Comparison of ENCODE assay signal across 9 cellular contexts in the genomic region with DNA sequence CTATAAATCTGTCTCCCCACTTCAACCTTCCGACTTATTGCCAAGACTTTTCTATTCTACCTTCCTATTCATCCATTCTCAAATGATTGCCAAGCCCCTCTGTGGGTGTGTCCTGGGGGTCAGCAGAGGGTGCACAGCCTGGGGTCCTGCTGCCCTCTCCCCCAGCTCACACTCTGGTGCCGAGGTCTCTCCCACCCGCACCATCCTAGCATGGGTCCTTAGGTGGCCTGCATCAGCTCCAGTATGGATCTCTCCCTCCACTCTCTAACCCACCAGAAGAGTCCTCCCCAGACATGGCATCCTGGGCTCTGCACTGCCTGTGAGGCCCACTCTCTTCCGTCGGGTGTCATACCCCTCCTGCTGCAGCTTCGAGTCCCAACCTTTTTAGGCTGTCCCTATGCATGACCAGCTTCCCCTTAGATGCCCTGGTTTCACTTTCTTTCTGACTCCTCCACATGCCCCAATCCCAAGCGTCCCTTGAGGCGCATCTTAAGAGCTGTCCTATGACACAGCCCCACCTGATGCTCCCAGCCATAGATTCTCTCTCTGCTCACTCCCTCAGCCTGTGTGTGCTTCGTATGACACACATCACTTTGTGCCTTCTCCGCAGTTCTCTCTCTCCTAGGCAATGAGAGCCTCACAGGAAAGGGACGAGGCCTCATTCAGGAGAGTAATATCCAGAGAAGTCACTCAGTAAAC. TPM values are rescaled to one million over a fixed set of nuclear protein-coding genes. Genes with fewer than 3 reads are reported as not detected.
A peak's percentile ranks its signal among the peaks of the same experiment; 100 is the strongest.
DNase-seq lines count a peak whose midpoint lies in the region; ATAC-seq and TF ChIP-seq lines count a peak whose summit lies in the region.
"Had no signal": no experiment of that assay in that cellular context is flagged by ENCODE, and none has a peak within 500 bp of the region (broad histone marks: within the 10 kb centered on the region; RNA-seq: fewer than 3 reads in every experiment).

No MANE protein-coding gene starts in this region.

- 0 out of 2 replicates have a peak overlapping the region, but pooled peaks have one; percentile 2 for H3K27ac ChIP-seq in PC-3 (ENCODE audit: low read length)
- H3K27ac ChIP-seq in gastroesophageal sphincter: peak overlapping the region in 3 of 4 donors; percentile 73 to 80 (median 75)

- H3K27ac Mint-ChIP-seq in activated CD4-positive, alpha-beta T cell treated with anti-CD3 and anti-CD28 coated beads, Interleukin-2, amount 10 ng/mL, durations not matched to agents 7 days and 5 days: peak overlapping the region; percentile 58
- peak overlapping the region; percentile 2 to 31 for H3K27ac Mint-ChIP-seq in stimulated activated naive CD8-positive, alpha-beta T cell treated with anti-CD3 and anti-CD28 coated beads, Interleukin-15, amount 100 ng/mL, for 72 hours

- peaks cover 71% of the 10 kb centered on the region for H3K36me3 Mint-ChIP-seq in activated CD4-positive, alpha-beta T cell treated with anti-CD3 and anti-CD28 coated beads, Interleukin-2, amount 10 ng/mL, durations not matched to agents 7 days and 5 days (ENCODE audit: low read depth)

- POLR2A ChIA-PET in activated CD4-positive, alpha-beta T cell treated with anti-CD3 and anti-CD28 coated beads, Interleukin-2, amount 10 ng/mL, durations not matched to agents 7 days and 5 days (lab: Charles Lee): no interaction called here
- POLR2A ChIA-PET in PC-3 (lab: Charles Lee; ENCODE audit: unreplicated experiment): no interaction called here

- ATAC-seq in PC-3: no peak
- ATAC-seq in gastroesophageal sphincter: no peak
- ATAC-seq in stimulated activated naive CD8-positive, alpha-beta T cell treated with anti-CD3 and anti-CD28 coated beads, Interleukin-15, amount 100 ng/mL, for 72 hours: peak; percentile 23
- no peak for ATAC-seq in HG03342 (IDR thresholded peaks at IDR 0.05; ENCODE audit: unreplicated experiment)

- H3K9ac ChIP-seq in PC-3 (ENCODE audit: low read length): no peak overlapping the region

- peak overlapping the region; percentile 55; the same call in 1 of the 2 replicates for H3K4me2 ChIP-seq in PC-3 (ENCODE audit: low read length)

- TF ChIP-seq CTCF in PC-3 (conservative IDR thresholded peaks at IDR 0.05; ENCODE audit: low read depth, low read length) (no peak), gastroesophageal sphincter (IDR thresholded peaks at IDR 0.05) (no peak)

- TF ChIP-seq EP300 in gastroesophageal sphincter (IDR thresholded peaks at IDR 0.05): no peak

- intact Hi-C loops in PC-3 (cut with micrococcal nuclease): no loop called here

- H4K20me1 ChIP-seq in PC-3 (ENCODE audit: low read length): no peaks in the 10 kb centered on the region

- no peaks in the 10 kb centered on the region for H3F3A ChIP-seq in PC-3 (ENCODE audit: low read length, unreplicated experiment)

- H3K9me3 ChIP-seq in PC-3 (ENCODE audit: low read length) (no peaks in the 10 kb centered on the region), gastroesophageal sphincter (no peaks in the 10 kb centered on the region)

- no peaks in the 10 kb centered on the region for H3K27me3 Mint-ChIP-seq in activated CD4-positive, alpha-beta T cell treated with anti-CD3 and anti-CD28 coated beads, Interleukin-2, amount 10 ng/mL, durations not matched to agents 7 days and 5 days
- no peaks in the 10 kb centered on the region for H3K27me3 Mint-ChIP-seq in stimulated activated naive CD8-positive, alpha-beta T cell treated with anti-CD3 and anti-CD28 coated beads, Interleukin-15, amount 100 ng/mL, for 72 hours

- H3K36me3 ChIP-seq in PC-3 (ENCODE audit: low read depth, low read length) (peaks cover 29% of the 10 kb centered on the region), gastroesophageal sphincter (peaks cover 0 to 83% of the 10 kb centered on the region in 2 donors)

- H3K79me2 ChIP-seq in PC-3 (ENCODE audit: low read length): no peaks in the 10 kb centered on the region

- no peak overlapping the region for H2AFZ ChIP-seq in PC-3 (ENCODE audit: low read length)

- H3K4me3 ChIP-seq in PC-3 (ENCODE audit: low read length) (no peak overlapping the region), gastroesophageal sphincter (no peak overlapping the region)

- peaks cover 30% of the 10 kb centered on the region for H3K4me1 Mint-ChIP-seq in activated CD4-positive, alpha-beta T cell treated with anti-CD3 and anti-CD28 coated beads, Interleukin-2, amount 10 ng/mL, durations not matched to agents 7 days and 5 days
- peaks cover 36% of the 10 kb centered on the region for H3K4me1 Mint-ChIP-seq in stimulated activated naive CD8-positive, alpha-beta T cell treated with anti-CD3 and anti-CD28 coated beads, Interleukin-15, amount 100 ng/mL, for 72 hours

- no TSS peak for BruUV-seq in PC-3 (replicated peaks; lab: Mats Ljungman, UMichigan)

- no peak overlapping the region for H3K4me3 Mint-ChIP-seq in activated CD4-positive, alpha-beta T cell treated with anti-CD3 and anti-CD28 coated beads, Interleukin-2, amount 10 ng/mL, durations not matched to agents 7 days and 5 days
- H3K4me3 Mint-ChIP-seq in stimulated activated naive CD8-positive, alpha-beta T cell treated with anti-CD3 and anti-CD28 coated beads, Interleukin-15, amount 100 ng/mL, for 72 hours: no peak overlapping the region

- DNase-seq in activated CD4-positive, alpha-beta T cell treated with anti-CD3 and anti-CD28 coated beads, Interleukin-2, amount 10 ng/mL, durations not matched to agents 7 days and 5 days: no peak
- no peak for DNase-seq in activated CD4-positive, alpha-beta T cell treated with anti-CD3 and anti-CD28 coated beads, Interleukin-2, amount 50 U/mL, for 48 hours
- DNase-seq in PC-3 (no peak), H4 (ENCODE audit: low spot score) (no peak)
- peak in 1 of 2 donors; percentile 3 for DNase-seq in stimulated activated naive CD8-positive, alpha-beta T cell treated with anti-CD3 and anti-CD28 coated beads, Interleukin-15, amount 100 ng/mL, for 72 hours
- DNase-seq in activated effector memory CD4-positive, alpha-beta T cell treated with anti-CD3 and anti-CD28 coated beads, Interleukin-2, amount 50 U/mL, for 16 hours: no peak
- DNase-seq: small intestine had no signal

- CTCF ChIA-PET in activated CD4-positive, alpha-beta T cell treated with anti-CD3 and anti-CD28 coated beads, Interleukin-2, amount 10 ng/mL, durations not matched to agents 7 days and 5 days (lab: Charles Lee): interaction anchor here (1.7 to 2.1 kb wide), 2 partner anchors 15 to 107 kb away, joined by 6 read pairs; no protein-coding TSS in a partner anchor
- CTCF ChIA-PET in PC-3 (lab: Charles Lee): no interaction called here

- no peaks in the 10 kb centered on the region for H3K9me2 ChIP-seq in PC-3 (replicated peaks; ENCODE audit: low read length)

- no peak for TF ChIP-seq POLR2A in gastroesophageal sphincter (IDR thresholded peaks at IDR 0.05)

- H3K27me3 ChIP-seq in PC-3 (ENCODE audit: low read length) (no peaks in the 10 kb centered on the region), gastroesophageal sphincter (no peaks in the 10 kb centered on the region)

- no peaks in the 10 kb centered on the region for H3K9me3 Mint-ChIP-seq in activated CD4-positive, alpha-beta T cell treated with anti-CD3 and anti-CD28 coated beads, Interleukin-2, amount 10 ng/mL, durations not matched to agents 7 days and 5 days
- no peaks in the 10 kb centered on the region for H3K9me3 Mint-ChIP-seq in stimulated activated naive CD8-positive, alpha-beta T cell treated with anti-CD3 and anti-CD28 coated beads, Interleukin-15, amount 100 ng/mL, for 72 hours

- H3K4me1 ChIP-seq in PC-3 (ENCODE audit: insufficient read depth, low read length): peaks cover 24% of the 10 kb centered on the region
- peaks cover 12 to 63% (median 30%) of the 10 kb centered on the region in 3 donors for H3K4me1 ChIP-seq in gastroesophageal sphincter

- WGBS in gastroesophageal sphincter (ENCODE audit: low coverage in 1 of 2), 2 donors: 88 to 91% methylated on average over 10 to 11 of the region's 11 CpGs

RNA-seq across cellular contexts. Expression of a gene that starts 43.9 kb away (rescaled TPM):
- total RNA-seq in activated CD4-positive, alpha-beta T cell treated with anti-CD3 and anti-CD28 coated beads, Interleukin-2, amount 10 ng/mL, durations not matched to agents 7 days and 5 days: 100 to 1,000 TPM; 101 to 107 TPM
- 24.6 and 26.8 TPM in 2 replicates for total RNA-seq in PC-3 (2014; rRNA removed)
- total RNA-seq in gastroesophageal sphincter: 10 to 100 TPM; 36.8 to 52.8 (median 42.3) TPM
- 13.6 and 14.7 TPM in 2 replicates for total RNA-seq in H4 (2014; rRNA removed; shearing (Covaris generic))

RNA-seq across cellular contexts. Expression of a gene that starts 46.9 kb away (rescaled TPM):
- 10 to 100 TPM; 82.5 to 88.2 TPM for total RNA-seq in activated CD4-positive, alpha-beta T cell treated with anti-CD3 and anti-CD28 coated beads, Interleukin-2, amount 10 ng/mL, durations not matched to agents 7 days and 5 days
- total RNA-seq in PC-3 (2014; rRNA removed): 117 and 118 TPM in 2 replicates
- 100 to 1,000 TPM; 141 to 182 (median 153) TPM for total RNA-seq in gastroesophageal sphincter
- total RNA-seq in H4 (2014; rRNA removed; shearing (Covaris generic)): 33.0 and 38.7 TPM in 2 replicates

RNA-seq across cellular contexts. Expression of a gene that starts 52.2 kb away (rescaled TPM):
- 10 to 100 TPM; 27.9 to 36.0 TPM for total RNA-seq in activated CD4-positive, alpha-beta T cell treated with anti-CD3 and anti-CD28 coated beads, Interleukin-2, amount 10 ng/mL, durations not matched to agents 7 days and 5 days
- total RNA-seq in PC-3 (2014; rRNA removed) (21.6 and 42.8 TPM in 2 replicates), gastroesophageal sphincter (10 to 100 TPM; 12.4 to 29.4 (median 17.6) TPM)
- 10.9 and 11.8 TPM in 2 replicates for total RNA-seq in H4 (2014; rRNA removed; shearing (Covaris generic))
